In genomic region chr13:40565282-40566148, GRCh38 we compare ENCODE assay signal across 14 cellular contexts.
DNase-seq lines count a peak whose midpoint lies in the region; ATAC-seq and TF ChIP-seq lines count a peak whose summit lies in the region.
"Had no signal": no experiment of that assay in that cellular context is flagged by ENCODE, and none has a peak within 500 bp of the region (broad histone marks: within the 10 kb centered on the region; RNA-seq: fewer than 3 reads in every experiment).

No MANE protein-coding gene starts in this region.

- H3K9me3 Mint-ChIP-seq in activated naive CD8-positive, alpha-beta T cell treated with anti-CD3 and anti-CD28 coated beads for 36 hours, result peaks cover 3% of the 10 kb centered on the region
- H3K9me3 Mint-ChIP-seq in naive B cell, result no peaks in the 10 kb centered on the region

- H3K4me2 ChIP-seq in BLaER1 treated with 17β-estradiol and CSF1 and Interleukin-3, amounts not matched to agents 10 nM and 100 nM, result peak overlapping the region in 9 of 11 experiments; percentile 8 to 78 (median 69); a peak in 17 of 22 replicates

- no peak overlapping the region for H3K4me3 ChIP-seq in BLaER1 treated with 17β-estradiol and CSF1 and Interleukin-3, amounts not matched to agents 10 nM and 100 nM
- H3K4me3 ChIP-seq in colonic mucosa, result no peak overlapping the region
- H3K4me3 ChIP-seq: sigmoid colon, suprapubic skin had no signal

- peak; percentile 38 for DNase-seq in EL
- no peak for DNase-seq in activated naive CD8-positive, alpha-beta T cell treated with anti-CD3 and anti-CD28 coated beads for 36 hours
- no peak for DNase-seq in naive B cell
- no peak for DNase-seq in GF-D8 (lab: John Stamatoyannopoulos, UW)
- no peak for DNase-seq in NCI-H345 (lab: John Stamatoyannopoulos, UW)
- DNase-seq in SHP77 treated with DMSO at 0.1 percent for 48 hours (lab: John Stamatoyannopoulos, UW), result no peak
- DNase-seq in colonic mucosa, result no peak
- DNase-seq: amygdala, C1 segment of cervical spinal cord, kidney, sigmoid colon had no signal

- TF ChIP-seq CTCF in colonic mucosa (IDR thresholded peaks at IDR 0.05), result no peak

- H3K4me1 Mint-ChIP-seq in activated naive CD8-positive, alpha-beta T cell treated with anti-CD3 and anti-CD28 coated beads for 36 hours, result peaks cover 78% of the 10 kb centered on the region
- peaks cover 83 to 92% (median 91%) of the 10 kb centered on the region in 3 donors for H3K4me1 Mint-ChIP-seq in naive B cell

- peaks cover 0 to 6% (median under 1%) of the 10 kb centered on the region in 11 experiments; a peak in 10 of 22 replicates for H3K9me3 ChIP-seq in BLaER1 treated with 17β-estradiol and CSF1 and Interleukin-3, amounts not matched to agents 10 nM and 100 nM (replicated peaks in 1 of 11)
- no peaks in the 10 kb centered on the region for H3K9me3 ChIP-seq in colonic mucosa
- H3K9me3 ChIP-seq: gastroesophageal sphincter, sigmoid colon, suprapubic skin had no signal

- ATAC-seq in naive B cell (ENCODE audit: low read depth in 2 of 2), result no peak

- no peak overlapping the region for H3K27ac ChIP-seq in BLaER1 treated with 17β-estradiol and CSF1 and Interleukin-3, amounts not matched to agents 10 nM and 100 nM
- H3K27ac ChIP-seq in colonic mucosa, result no peak overlapping the region
- H3K27ac ChIP-seq: suprapubic skin had no signal

- peak overlapping the region; percentile 88 for H3K27ac Mint-ChIP-seq in activated naive CD8-positive, alpha-beta T cell treated with anti-CD3 and anti-CD28 coated beads for 36 hours
- peak overlapping the region; percentile 25 to 99 (median 88) for H3K27ac Mint-ChIP-seq in naive B cell

- intact Hi-C loops in colonic mucosa (cut with DNase I), result no loop called here

- H4K20me1 ChIP-seq in BLaER1 treated with 17β-estradiol and CSF1 and Interleukin-3, amounts not matched to agents 10 nM and 100 nM, result peaks cover 40 to 100% (median 95%) of the 10 kb centered on the region in 11 experiments; a peak in 21 of 22 replicates

- no peak overlapping the region for H3K9ac ChIP-seq in BLaER1 treated with 17β-estradiol and CSF1 and Interleukin-3, amounts not matched to agents 10 nM and 100 nM
- no peak overlapping the region for H3K9ac ChIP-seq in colonic mucosa (ENCODE audit: low read depth in 2 of 2, low read length in 2 of 2)

- H3K4me3 Mint-ChIP-seq in activated naive CD8-positive, alpha-beta T cell treated with anti-CD3 and anti-CD28 coated beads for 36 hours, result peak overlapping the region; percentile 9
- peak overlapping the region; percentile 43 to 86 (median 80) for H3K4me3 Mint-ChIP-seq in naive B cell

- H3K27me3 ChIP-seq in BLaER1 treated with 17β-estradiol and CSF1 and Interleukin-3, amounts not matched to agents 10 nM and 100 nM, result peaks cover 0 to 10% (median 0%) of the 10 kb centered on the region in 11 experiments; a peak in 2 of 22 replicates
- H3K27me3 ChIP-seq in colonic mucosa, result no peaks in the 10 kb centered on the region
- H3K27me3 ChIP-seq: gastroesophageal sphincter, sigmoid colon, suprapubic skin had no signal

- H3K4me1 ChIP-seq in BLaER1 treated with 17β-estradiol and CSF1 and Interleukin-3, amounts not matched to agents 10 nM and 100 nM, result peaks cover 41 to 74% (median 56%) of the 10 kb centered on the region in 10 experiments
- H3K4me1 ChIP-seq in colonic mucosa, result no peaks in the 10 kb centered on the region

- peaks cover 21% of the 10 kb centered on the region for H3K36me3 Mint-ChIP-seq in activated naive CD8-positive, alpha-beta T cell treated with anti-CD3 and anti-CD28 coated beads for 36 hours
- H3K36me3 Mint-ChIP-seq in naive B cell, result peaks cover 5 to 8% of the 10 kb centered on the region in 2 donors

- peaks cover under 1 to 14% (median 6%) of the 10 kb centered on the region in 11 experiments; a peak in 19 of 22 replicates for H3K36me3 ChIP-seq in BLaER1 treated with 17β-estradiol and CSF1 and Interleukin-3, amounts not matched to agents 10 nM and 100 nM
- H3K36me3 ChIP-seq in colonic mucosa, result no peaks in the 10 kb centered on the region
- H3K36me3 ChIP-seq: suprapubic skin had no signal

- H3K27me3 Mint-ChIP-seq in activated naive CD8-positive, alpha-beta T cell treated with anti-CD3 and anti-CD28 coated beads for 36 hours, result no peaks in the 10 kb centered on the region
- H3K27me3 Mint-ChIP-seq in naive B cell, result no peaks in the 10 kb centered on the region
